25 cellular contexts compared by ENCODE assay signal in the genomic region with DNA sequence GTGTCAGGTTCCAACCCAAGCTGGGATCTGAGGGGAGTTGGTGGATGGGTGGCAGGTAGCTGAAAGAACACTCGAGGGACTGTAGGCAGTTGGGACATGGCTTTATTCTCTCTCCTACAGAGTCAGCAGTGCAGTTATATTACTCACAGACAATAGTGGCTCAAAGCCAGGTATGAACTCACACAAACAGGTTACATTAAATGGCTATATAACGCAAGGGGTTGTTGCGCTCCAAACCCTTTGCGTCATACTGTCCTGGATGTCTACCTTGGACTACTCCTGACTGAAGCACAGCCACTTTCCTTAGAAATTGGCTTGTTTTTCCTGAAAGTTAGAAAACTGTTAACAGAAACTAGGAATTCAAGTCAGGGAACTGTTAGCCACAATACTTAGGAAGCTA.
DNase-seq lines count a peak whose midpoint lies in the region; ATAC-seq and TF ChIP-seq lines count a peak whose summit lies in the region.
"Had no signal": no experiment of that assay in that cellular context is flagged by ENCODE, and none has a peak within 500 bp of the region (broad histone marks: within the 10 kb centered on the region; RNA-seq: fewer than 3 reads in every experiment).

No MANE protein-coding gene starts in this region.

- peak overlapping the region; percentile 52 for H3K27ac ChIP-seq in RWPE1
- H3K27ac ChIP-seq: ascending aorta, C4-2B, coronary artery, skin epidermis, tibial artery had no signal

- no peak overlapping the region for H3K4me3 ChIP-seq in kidney epithelial cell (ENCODE audit: low read depth, low read length)
- H3K4me3 ChIP-seq: ascending aorta, coronary artery, GM23338, skin epidermis, tibial artery had no signal

- POLR2A ChIA-PET in RWPE1 (lab: Yijun Ruan, JAX; ENCODE audit: low non-redundant PET) = no interaction called here

- CTCF ChIA-PET in RWPE1 (lab: Yijun Ruan, JAX) = no interaction called here

- DNase-seq in Daoy (ENCODE audit: low read depth) (peak; percentile 64), RWPE1 (ENCODE audit: low spot score) (peak; percentile 59), dermis microvascular lymphatic vessel endothelial cell (ENCODE audit: low read depth in 2 of 2) (peak; percentile 83 to 94), kidney epithelial cell (ENCODE audit: low read depth) (peak; percentile 35), SIG-M5 treated with dmso at 0.1 percent for 504 hours (lab: John Stamatoyannopoulos, UW; ENCODE audit: unreplicated experiment) (no peak), GM03348 (ENCODE audit: low spot score) (no peak)
- DNase-seq: activated CD4-positive, alpha-beta memory T cell treated with anti-CD3 and anti-CD28 coated beads, Interleukin-2, amount 10 ng/mL, durations not matched to agents 7 days and 5 days; activated CD4-positive, CD25-positive, alpha-beta regulatory T cell; activated naive CD4-positive, alpha-beta T cell treated with anti-CD3 and anti-CD28 coated beads, Interleukin-2, amount 10 ng/mL, durations not matched to agents 7 days and 5 days; activated T-cell treated with anti-CD3 and anti-CD28 coated beads for 4 hours; KBM-7; left cardiac atrium; NCI-H2029 treated with DMSO at 0.1 percent for 48 hours; NCI-H446; stimulated activated naive CD4-positive, alpha-beta T cell; T-helper 9 cell; tibial artery had no signal

- no peak for ATAC-seq in HG03432 (IDR thresholded peaks at IDR 0.05; ENCODE audit: unreplicated experiment)
- no peak for ATAC-seq in HG03025 (IDR thresholded peaks at IDR 0.05; ENCODE audit: low FRiP score, unreplicated experiment)
- ATAC-seq: GM23338, left cardiac atrium, SK-N-SH treated with all-trans-retinoic acid at 6 μM for 48 hours had no signal

- no peak for TF ChIP-seq CTCF in RWPE1 (conservative IDR thresholded peaks at IDR 0.05; ENCODE audit: low read depth)
- no peak for TF ChIP-seq CTCF in kidney epithelial cell (IDR thresholded peaks at IDR 0.05; ENCODE audit: insufficient read depth, low read length, poor library complexity, severe bottlenecking)

- no peaks in the 10 kb centered on the region for H3K27me3 ChIP-seq in kidney epithelial cell (ENCODE audit: control insufficient read depth, insufficient read depth, low read length)
- H3K27me3 ChIP-seq: ascending aorta, tibial artery had no signal

- peaks cover 1% of the 10 kb centered on the region for H3K36me3 ChIP-seq in kidney epithelial cell (ENCODE audit: control insufficient read depth, insufficient read depth, low read length)

Comparison
In these comparisons a context has a peak if more than half of its experiments do, and no peak if none do; other contexts are left out.
1. DNase-seq: peak in Daoy (single experiment), RWPE1 (single experiment), dermis microvascular lymphatic vessel endothelial cell (2 of 2) and kidney epithelial cell (single experiment); none in SIG-M5 treated with dmso at 0.1 percent for 504 hours (single experiment) and GM03348 (single experiment).